16 cellular contexts compared by ENCODE assay signal in the genomic region with DNA sequence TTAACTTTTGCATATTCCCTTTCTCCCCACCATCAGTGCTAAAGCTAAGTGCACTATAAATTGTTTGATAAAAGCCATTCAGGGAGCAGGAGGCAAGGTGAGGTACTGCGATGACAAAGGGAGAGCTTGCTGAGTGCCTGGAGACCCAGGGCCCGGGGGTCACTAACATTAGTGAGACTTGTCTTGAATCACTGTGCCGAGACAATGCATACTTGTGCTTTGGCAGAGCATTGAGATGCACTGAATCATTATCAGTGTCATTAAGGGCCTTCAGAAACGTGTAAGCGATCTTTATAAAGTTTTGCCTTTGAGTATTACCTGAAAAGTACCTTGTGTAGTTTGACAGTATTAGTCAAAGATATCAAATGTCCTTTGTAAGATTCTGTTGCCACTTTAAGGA. TPM values are rescaled to one million over a fixed set of nuclear protein-coding genes. Genes with fewer than 3 reads are reported as not detected.
DNase-seq lines count a peak whose midpoint lies in the region; ATAC-seq and TF ChIP-seq lines count a peak whose summit lies in the region.
"Had no signal": no experiment of that assay in that cellular context is flagged by ENCODE, and none has a peak within 500 bp of the region (broad histone marks: within the 10 kb centered on the region; RNA-seq: fewer than 3 reads in every experiment).

No MANE protein-coding gene starts in this region.

- no peak overlapping the region for H2BK120ac ChIP-seq in neuronal stem cell (ENCODE audit: low read depth, low read length)

- no peak overlapping the region for H3K9ac ChIP-seq in neuronal stem cell (ENCODE audit: low read depth, low read length, poor library complexity)

- TF ChIP-seq CTCF in RWPE2 (IDR thresholded peaks at IDR 0.05; ENCODE audit: poor library complexity, severe bottlenecking) (no peak), esophagus muscularis mucosa (IDR thresholded peaks at IDR 0.05) (no peak), thyroid gland (IDR thresholded peaks at IDR 0.05) (no peak)

- H4K91ac ChIP-seq in neuronal stem cell (ENCODE audit: low read depth, low read length, poor library complexity): no peak overlapping the region

- H4K8ac ChIP-seq in neuronal stem cell (ENCODE audit: low read depth, low read length): no peak overlapping the region

- H3K27me3 ChIP-seq in RWPE2 (ENCODE audit: insufficient read depth, poor library complexity, severe bottlenecking) (no peaks in the 10 kb centered on the region), esophagus muscularis mucosa (no peaks in the 10 kb centered on the region), neuronal stem cell (ENCODE audit: control insufficient read depth in 3 of 3, insufficient read depth in 3 of 3, low read depth in 1 of 3, low read length in 3 of 3) (no peaks in the 10 kb centered on the region), thyroid gland (no peaks in the 10 kb centered on the region)
- H3K27me3 ChIP-seq: Peyer's patch had no signal

- H2AFZ ChIP-seq in neuronal stem cell (ENCODE audit: low read length): no peak overlapping the region

- no peak overlapping the region for H3K18ac ChIP-seq in neuronal stem cell (ENCODE audit: low read length)

- H3K9me3 ChIP-seq in RWPE2 (ENCODE audit: severe bottlenecking) (no peaks in the 10 kb centered on the region), esophagus muscularis mucosa (no peaks in the 10 kb centered on the region), neuronal stem cell (replicated peaks in 1 of 2; ENCODE audit: control insufficient read depth in 2 of 2, insufficient read depth in 1 of 2, low read depth in 1 of 2, low read length in 2 of 2) (peaks cover 0 to 15% of the 10 kb centered on the region in 2 donors), thyroid gland (no peaks in the 10 kb centered on the region)
- H3K9me3 ChIP-seq: Peyer's patch had no signal

- no peaks in the 10 kb centered on the region for H3K79me1 ChIP-seq in neuronal stem cell (ENCODE audit: low read depth, low read length)

- ATAC-seq in RWPE2 (ENCODE audit: low read depth) (peak; percentile 83), HG02571 (IDR thresholded peaks at IDR 0.05; ENCODE audit: unreplicated experiment) (no peak)
- ATAC-seq: T-helper 17 cell had no signal

- intact Hi-C loops in esophagus muscularis mucosa (cut with DNase I): no loop called here
- intact Hi-C loops in thyroid gland (cut with DNase I): no loop called here

- no peak for TF ChIP-seq EP300 in esophagus muscularis mucosa (IDR thresholded peaks at IDR 0.05)

- no peak overlapping the region for H3K4ac ChIP-seq in neuronal stem cell (ENCODE audit: low read length)

- no peak overlapping the region for H2AK5ac ChIP-seq in neuronal stem cell (ENCODE audit: low read depth, low read length)

- no peak overlapping the region for H2BK15ac ChIP-seq in neuronal stem cell (ENCODE audit: low read length)

- H2BK12ac ChIP-seq in neuronal stem cell (ENCODE audit: low read length): no peak overlapping the region

- TF ChIP-seq POLR2A in esophagus muscularis mucosa (IDR thresholded peaks at IDR 0.05; ENCODE audit: low read depth) (no peak), thyroid gland (IDR thresholded peaks at IDR 0.05) (no peak)

- WGBS in esophagus muscularis mucosa: 51% methylated on average over 5 of the region's 5 CpGs
- WGBS in neuronal stem cell (ENCODE audit: extremely low coverage in 2 of 2, insufficient read length in 2 of 2, insufficient replicate concordance in 1 of 2), 2 donors: no CpG with 5 or more reads among the region's 5 CpGs
- WGBS in thyroid gland, 2 donors: 74 to 78% methylated on average over 5 of the region's 5 CpGs

- H3K36me3 ChIP-seq in RWPE2 (ENCODE audit: low read depth) (peaks cover 12% of the 10 kb centered on the region), esophagus muscularis mucosa (no peaks in the 10 kb centered on the region), neuronal stem cell (replicated peaks in 1 of 2; ENCODE audit: control insufficient read depth in 2 of 2, insufficient read depth in 2 of 2, low read length in 2 of 2) (peaks cover 0 to 3% of the 10 kb centered on the region in 2 donors), thyroid gland (no peaks in the 10 kb centered on the region)
- H3K36me3 ChIP-seq: Peyer's patch had no signal

- H3K23ac ChIP-seq in neuronal stem cell (ENCODE audit: low read depth, low read length, poor library complexity): no peak overlapping the region

- peak; percentile 49 for DNase-seq in EH (ENCODE audit: low read depth)
- DNase-seq in RWPE2 (ENCODE audit: low spot score): peak; percentile 77
- no peak for DNase-seq in esophagus muscularis mucosa (ENCODE audit: extremely low spot score)
- peak; percentile 8 for DNase-seq in neuronal stem cell (ENCODE audit: low spot score)
- DNase-seq in activated CD8-positive, alpha-beta memory T cell treated with anti-CD3 and anti-CD28 coated beads, Interleukin-2, amount 50 U/mL, for 4 hours: no peak
- no peak for DNase-seq in thyroid gland
- no peak for DNase-seq in NCI-H1092 treated with DMSO at 0.1 percent for 48 hours (lab: John Stamatoyannopoulos, UW)
- DNase-seq: activated CD4-positive, alpha-beta T cell treated with anti-CD3 and anti-CD28 coated beads, Interleukin-2, amount 10 ng/mL, durations not matched to agents 7 days and 5 days; amygdala; DMS53; HCEC 1CT; MM.1S; NCI-H345; Peyer's patch; T-helper 17 cell had no signal

- H3K14ac ChIP-seq in neuronal stem cell (ENCODE audit: low read length): no peak overlapping the region

- H3K4me2 ChIP-seq in neuronal stem cell (ENCODE audit: insufficient read depth, low read length, poor library complexity, severe bottlenecking): no peak overlapping the region

- H3K27ac ChIP-seq in RWPE2 (ENCODE audit: poor library complexity, severe bottlenecking): peak overlapping the region; percentile 84
- H3K27ac ChIP-seq in esophagus muscularis mucosa (replicated peaks in 1 of 4): peak overlapping the region; percentile 71 to 82 (median 73)
- H3K27ac ChIP-seq in neuronal stem cell (replicated peaks; ENCODE audit: low read length): no peak overlapping the region
- H3K27ac ChIP-seq in thyroid gland: peak overlapping the region in 1 of 3 donors; percentile 48

- H3K4me1 ChIP-seq in RWPE2 (ENCODE audit: insufficient read depth, poor library complexity, severe bottlenecking): peaks cover 44% of the 10 kb centered on the region
- H3K4me1 ChIP-seq in esophagus muscularis mucosa: peaks cover 21 to 62% (median 53%) of the 10 kb centered on the region in 4 donors
- H3K4me1 ChIP-seq in neuronal stem cell (ENCODE audit: control insufficient read depth in 2 of 2, insufficient read depth in 1 of 2, low read depth in 1 of 2, low read length in 2 of 2): peaks cover 2 to 5% of the 10 kb centered on the region in 2 donors
- H3K4me1 ChIP-seq in thyroid gland: peaks cover 12 to 15% of the 10 kb centered on the region in 2 donors

- H2BK5ac ChIP-seq in neuronal stem cell (ENCODE audit: low read length): no peak overlapping the region

- H3K4me3 ChIP-seq in RWPE2 (ENCODE audit: severe bottlenecking) (no peak overlapping the region), esophagus muscularis mucosa (no peak overlapping the region), neuronal stem cell (ENCODE audit: low read length in 2 of 2) (no peak overlapping the region), thyroid gland (replicated peaks in 1 of 3) (no peak overlapping the region)
- H3K4me3 ChIP-seq: Peyer's patch had no signal

RNA-seq across cellular contexts. Expression of gene SIPA1L1, which starts 34.5 kb away (rescaled TPM):
- 10 to 100 TPM; 35.3 to 45.3 (median 40.4) TPM for total RNA-seq in esophagus muscularis mucosa
- polyA plus RNA-seq in neuronal stem cell (2013, experiment 1 of 2): 27.7 TPM
- polyA plus RNA-seq in neuronal stem cell (2013, experiment 2 of 2): 27.2 TPM
- 10 to 100 TPM; 58.3 to 93.9 (median 78.0) TPM for total RNA-seq in thyroid gland

Comparison
In these comparisons a context has a peak if more than half of its experiments do, and no peak if none do; other contexts are left out.
1. DNase-seq: peak in EH (single experiment), RWPE2 (single experiment) and neuronal stem cell (single experiment); none in esophagus muscularis mucosa (single experiment), activated CD8-positive, alpha-beta memory T cell treated with anti-CD3 and anti-CD28 coated beads, Interleukin-2, amount 50 U/mL, for 4 hours (single experiment), thyroid gland (0 of 2) and NCI-H1092 treated with DMSO at 0.1 percent for 48 hours (single experiment).